Comparison of ENCODE assay signal across 8 cellular contexts in the genomic region with DNA sequence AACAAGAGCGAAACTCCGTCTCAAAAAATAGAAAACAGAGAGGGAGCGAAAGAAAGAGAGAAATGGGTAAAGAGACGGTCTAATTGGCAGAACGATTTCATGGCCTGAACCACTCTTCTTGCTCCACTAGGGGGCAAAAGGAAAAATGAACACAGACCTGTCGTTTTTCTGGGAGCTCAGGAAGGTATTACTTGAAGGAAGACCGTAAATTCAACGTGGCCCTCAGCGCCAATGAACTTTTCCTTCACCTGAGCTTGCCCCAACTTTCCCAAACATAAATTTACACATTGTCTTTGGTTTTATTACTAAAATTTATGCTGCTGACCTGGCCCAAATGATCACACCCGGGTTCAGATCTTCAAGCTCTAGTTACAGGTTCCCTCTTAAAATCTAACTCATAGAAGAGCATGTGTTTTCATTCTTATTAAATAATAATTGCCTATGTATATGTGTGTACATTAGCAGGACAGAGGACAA.
DNase-seq lines count a peak whose midpoint lies in the region; TF ChIP-seq lines count a peak whose summit lies in the region.

No MANE protein-coding gene starts in this region.

- H3K4me1 Mint-ChIP-seq in endothelial cell (ENCODE audit: unreplicated experiment) (peaks cover 17% of the 10 kb centered on the region), neural progenitor cell (peaks cover 72% of the 10 kb centered on the region)

- POLR2A ChIA-PET in A673 (lab: Charles Lee; ENCODE audit: low non-redundant PET) = interaction anchor here (0.6 kb wide), 3 partner anchors 51 to 569 kb away, joined by 3 to 4 read pairs (median 4); no protein-coding TSS in a partner anchor

- peak; percentile 77 for DNase-seq in A673 (ENCODE audit: low spot score)
- DNase-seq in NCI-H526 treated with DMSO at 0.1 percent for 48 hours (lab: John Stamatoyannopoulos, UW) = peak; percentile 42
- peak; percentile 34 for DNase-seq in endothelial cell (ENCODE audit: low spot score)
- DNase-seq in neural progenitor cell (ENCODE audit: low spot score) = peak; percentile 61
- no peak for DNase-seq in effector memory CD4-positive, alpha-beta T cell
- DNase-seq in NCI-H1930 (lab: John Stamatoyannopoulos, UW) = no peak
- DNase-seq in cortex of kidney (lab: John Stamatoyannopoulos, UW) = no peak

- no peaks in the 10 kb centered on the region for H3K9me3 Mint-ChIP-seq in endothelial cell (ENCODE audit: unreplicated experiment)
- no peaks in the 10 kb centered on the region for H3K9me3 Mint-ChIP-seq in neural progenitor cell

- no peak overlapping the region for H2AFZ ChIP-seq in neural progenitor cell (replicated peaks)

- H3K4me3 Mint-ChIP-seq in endothelial cell (ENCODE audit: unreplicated experiment) (no peak overlapping the region), neural progenitor cell (no peak overlapping the region)

- H3K9me3 ChIP-seq in A673 (ENCODE audit: low read depth, low read length, poor library complexity, severe bottlenecking) (no peaks in the 10 kb centered on the region), neural progenitor cell (ENCODE audit: low read depth) (no peaks in the 10 kb centered on the region)
- no peaks in the 10 kb centered on the region for H3K9me3 ChIP-seq in effector memory CD4-positive, alpha-beta T cell (ENCODE audit: control insufficient read depth, low read length)

- H3K79me2 ChIP-seq in neural progenitor cell (ENCODE audit: low read depth) = no peaks in the 10 kb centered on the region

- H3F3A ChIP-seq in neural progenitor cell (ENCODE audit: low read depth) = peaks cover 75% of the 10 kb centered on the region

- H3K27me3 ChIP-seq in A673 (replicated peaks; ENCODE audit: insufficient read depth, low read depth, low read length, poor library complexity) (no peaks in the 10 kb centered on the region), neural progenitor cell (no peaks in the 10 kb centered on the region)
- peaks cover 3% of the 10 kb centered on the region for H3K27me3 ChIP-seq in effector memory CD4-positive, alpha-beta T cell (replicated peaks; ENCODE audit: control insufficient read depth, insufficient read depth, low read length, poor library complexity, severe bottlenecking)

- no peak overlapping the region for H3K27ac Mint-ChIP-seq in endothelial cell (ENCODE audit: unreplicated experiment)
- H3K27ac Mint-ChIP-seq in neural progenitor cell = no peak overlapping the region

- no peak overlapping the region for H3K4me2 ChIP-seq in neural progenitor cell

- CTCF ChIA-PET in A673 (lab: Charles Lee) = interaction anchor here (0.5 to 1.2 kb wide), 15 partner anchors 21 to 1065 kb away, joined by 3 to 6 read pairs (median 4); no protein-coding TSS in a partner anchor

- no peak overlapping the region for H3K9ac ChIP-seq in neural progenitor cell

- H3K36me3 Mint-ChIP-seq in endothelial cell (ENCODE audit: low read depth, unreplicated experiment) (no peaks in the 10 kb centered on the region), neural progenitor cell (no peaks in the 10 kb centered on the region)

- H4K20me1 ChIP-seq in neural progenitor cell (ENCODE audit: low read depth) = no peaks in the 10 kb centered on the region

- TF ChIP-seq CTCF in A673 (conservative IDR thresholded peaks at IDR 0.05; ENCODE audit: low read depth, low read length) (peak; percentile 74), GM12872 (IDR thresholded peaks at IDR 0.05; ENCODE audit: insufficient read depth, low read depth, low read length) (peak; percentile 85), endothelial cell (IDR thresholded peaks at IDR 0.05; ENCODE audit: unreplicated experiment) (peak; percentile 92), neural progenitor cell (IDR thresholded peaks at IDR 0.05) (peak; percentile 62)

- intact Hi-C loops in A673 (cut with micrococcal nuclease; ENCODE audit: unreplicated experiment) = loop anchor here (5.0 kb wide), 2 partner anchors 64 to 101 kb away; partner anchors contain the start of gene SALL4

- no TSS peak for BruUV-seq in A673 (replicated peaks; lab: Mats Ljungman, UMichigan)

- H3K4me1 ChIP-seq in A673 (ENCODE audit: insufficient read depth, low read length, poor library complexity, severe bottlenecking) (peaks cover 73% of the 10 kb centered on the region), neural progenitor cell (peaks cover 77% of the 10 kb centered on the region)
- H3K4me1 ChIP-seq in effector memory CD4-positive, alpha-beta T cell (ENCODE audit: control insufficient read depth, insufficient read depth, low read length, poor library complexity, severe bottlenecking) = no peaks in the 10 kb centered on the region

- H3K4me3 ChIP-seq in A673 (ENCODE audit: low read depth, low read length, poor library complexity, severe bottlenecking) (no peak overlapping the region), neural progenitor cell (no peak overlapping the region)
- H3K4me3 ChIP-seq in effector memory CD4-positive, alpha-beta T cell (ENCODE audit: insufficient read depth, low read depth, low read length, poor library complexity, severe bottlenecking) = no peak overlapping the region

- H3K36me3 ChIP-seq in A673 (ENCODE audit: insufficient read depth, low read length, poor library complexity, severe bottlenecking) (no peaks in the 10 kb centered on the region), neural progenitor cell (no peaks in the 10 kb centered on the region)
- H3K36me3 ChIP-seq in effector memory CD4-positive, alpha-beta T cell (ENCODE audit: control insufficient read depth, insufficient read depth, low read length) = no peaks in the 10 kb centered on the region

- H3K27ac ChIP-seq in A673 (ENCODE audit: low read depth, low read length, poor library complexity, severe bottlenecking) (no peak overlapping the region), neural progenitor cell (peak overlapping the region; percentile 54)
- H3K27ac ChIP-seq in effector memory CD4-positive, alpha-beta T cell (ENCODE audit: insufficient read depth, low read length, poor library complexity, severe bottlenecking) = no peak overlapping the region

- peaks cover 2% of the 10 kb centered on the region for H3K27me3 Mint-ChIP-seq in endothelial cell (ENCODE audit: unreplicated experiment)
- H3K27me3 Mint-ChIP-seq in neural progenitor cell (ENCODE audit: insufficient read depth, low read depth) = no peaks in the 10 kb centered on the region

Comparison
In these comparisons a context has a peak if more than half of its experiments do, and no peak if none do; other contexts are left out.
1. DNase-seq: peak in A673 (single experiment), NCI-H526 treated with DMSO at 0.1 percent for 48 hours (single experiment), endothelial cell (single experiment) and neural progenitor cell (single experiment); none in effector memory CD4-positive, alpha-beta T cell (0 of 3), NCI-H1930 (0 of 2) and cortex of kidney (single experiment).
2. Peak in every context shown above with its lines, with median percentiles within 50 percentile points of each other: CTCF ChIP-seq.